ENCODE assay signal across 9 cellular contexts in genomic region chr18:12639990-12640880, GRCh38. TPM values are rescaled to one million over a fixed set of nuclear protein-coding genes. Genes with fewer than 3 reads are reported as not detected.
DNase-seq lines count a peak whose midpoint lies in the region; ATAC-seq, FAIRE-seq and TF ChIP-seq lines count a peak whose summit lies in the region.
"Had no signal": no experiment of that assay in that cellular context is flagged by ENCODE, and none has a peak within 500 bp of the region (broad histone marks: within the 10 kb centered on the region; RNA-seq: fewer than 3 reads in every experiment).

No MANE protein-coding gene starts in this region.

- peak overlapping the region; percentile 73; the same call in 1 of the 2 replicates for H3K4ac ChIP-seq in IMR-90 (ENCODE audit: low read depth, low read length)

- POLR2A ChIA-PET in IMR-90 (lab: Charles Lee; ENCODE audit: unreplicated experiment), result interaction anchor here (0.5 kb wide), 1 partner anchor 338 kb away, joined by 3 read pairs; no protein-coding TSS in a partner anchor

- TF ChIP-seq RAD21 in IMR-90 (IDR thresholded peaks at IDR 0.05; ENCODE audit: low read length), result 0 out of 2 replicates have a peak, but pooled peaks have one; percentile 10

- dilution Hi-C loops in IMR-90 (cut with HindIII; ENCODE audit: low sequenced_read_pairs, unreplicated experiment), result no loop called here
- dilution Hi-C loops in mammary epithelial cell (cut with HindIII; ENCODE audit: low sequenced_read_pairs), result no loop called here

- CTCF ChIA-PET in IMR-90 (lab: Yijun Ruan, JAX) (interaction anchor here (1.0 kb wide), 2 partner anchors 100 to 249 kb away, joined by 3 to 4 read pairs; no protein-coding TSS in a partner anchor), mammary epithelial cell (lab: Charles Lee; ENCODE audit: low non-redundant PET) (no interaction called here)

- H3K4me1 ChIP-seq in IMR-90 (ENCODE audit: control insufficient read depth, insufficient read depth, low read length) (peaks cover 10% of the 10 kb centered on the region), mammary epithelial cell (ENCODE audit: insufficient read depth, low read length) (peaks cover 38% of the 10 kb centered on the region), left ventricle myocardium inferior (peaks cover 42% of the 10 kb centered on the region)

- H4K5ac ChIP-seq in IMR-90 (ENCODE audit: low read depth, low read length), result no peak overlapping the region

- peak overlapping the region; percentile 7 for H2AFZ ChIP-seq in IMR-90 (replicated peaks; ENCODE audit: low read length, poor library complexity)
- peak overlapping the region; percentile 56 for H2AFZ ChIP-seq in mammary epithelial cell (ENCODE audit: low read depth, low read length)

- H3K4me2 ChIP-seq in IMR-90 (ENCODE audit: low read depth, low read length) (peak overlapping the region; percentile 91), mammary epithelial cell (ENCODE audit: insufficient read depth, low read depth, low read length) (peak overlapping the region; percentile 66)

- H3K27ac ChIP-seq in IMR-90 (ENCODE audit: insufficient read depth, low read length) (no peak overlapping the region), mammary epithelial cell (ENCODE audit: insufficient read depth, low read depth, low read length) (peak overlapping the region; percentile 74), left ventricle myocardium inferior (replicated peaks) (peak overlapping the region; percentile 76)

- H2AK5ac ChIP-seq in IMR-90 (ENCODE audit: low read depth, low read length), result peak overlapping the region; percentile 97

- H3K27me3 ChIP-seq in IMR-90 (ENCODE audit: control insufficient read depth, insufficient read depth, low read length) (no peaks in the 10 kb centered on the region), mammary epithelial cell (ENCODE audit: insufficient read depth, low read length) (no peaks in the 10 kb centered on the region), left ventricle myocardium inferior (ENCODE audit: low read depth) (no peaks in the 10 kb centered on the region)

- peaks cover 72% of the 10 kb centered on the region for H3K79me2 ChIP-seq in mammary epithelial cell (ENCODE audit: insufficient read depth, low read length)

- 0% methylated on average over 3 of the region's 5 CpGs; no CpG with 5 or more reads in 1 of the 2 experiments for WGBS in IMR-90 (ENCODE audit: extremely low coverage in 2 of 2, insufficient read length in 1 of 2), 2 experiments
- 15% methylated on average over 5 of the region's 5 CpGs for WGBS in mammary epithelial cell (ENCODE audit: low coverage, missing lambda C conversion rate)

- TF ChIP-seq CTCF in IMR-90 (conservative IDR thresholded peaks at IDR 0.05; ENCODE audit: low read depth, low read length) (0 out of 2 replicates have a peak, but pooled peaks have one; percentile 16), mammary epithelial cell (conservative IDR thresholded peaks at IDR 0.05 in 1 of 2, IDR thresholded peaks at IDR 0.05 in 1 of 2; ENCODE audit: extremely low read depth in 1 of 2, insufficient read depth in 1 of 2, low read depth in 1 of 2, low read length in 2 of 2) (peak in 1 of 2 donors; percentile 17), left ventricle myocardium inferior (IDR thresholded peaks at IDR 0.05; ENCODE audit: borderline replicate concordance) (peak; percentile 33)

- peaks cover 20% of the 10 kb centered on the region; the same call in 1 of the 2 replicates for H4K20me1 ChIP-seq in IMR-90 (ENCODE audit: insufficient read depth, low read length)
- no peaks in the 10 kb centered on the region for H4K20me1 ChIP-seq in mammary epithelial cell (ENCODE audit: insufficient read depth, low read length)

- intact Hi-C loops in IMR-90 (cut with micrococcal nuclease), result no loop called here
- intact Hi-C loops in mammary epithelial cell (cut with micrococcal nuclease), result loop anchor here (2.0 to 5.0 kb wide), 3 partner anchors 31 to 98 kb away; no protein-coding TSS in a partner anchor
- intact Hi-C loops in left ventricle myocardium inferior (cut with micrococcal nuclease), result loop anchor here (10.0 kb wide), 1 partner anchor 165 kb away; no protein-coding TSS in a partner anchor

- no peak overlapping the region; a peak in 1 of 4 replicates for H4K8ac ChIP-seq in IMR-90 (ENCODE audit: low read depth in 2 of 2, low read length in 2 of 2)

- H2BK5ac ChIP-seq in IMR-90 (ENCODE audit: low read depth, low read length, poor library complexity, severe bottlenecking), result peak overlapping the region; percentile 51

- peak overlapping the region; percentile 78; the same call in 1 of the 2 replicates for H2BK20ac ChIP-seq in IMR-90 (ENCODE audit: low read depth, low read length)

- no peak overlapping the region for H3K9ac ChIP-seq in IMR-90 (ENCODE audit: low read depth, low read length)
- no peak overlapping the region for H3K9ac ChIP-seq in mammary epithelial cell (ENCODE audit: insufficient read depth, low read length)

- TF ChIP-seq POLR2A in IMR-90 (IDR thresholded peaks at IDR 0.05; ENCODE audit: low read depth, low read length), result no peak

- H2AK9ac ChIP-seq in IMR-90 (replicated peaks; ENCODE audit: low read depth, low read length, poor library complexity), result peak overlapping the region; percentile 83

- BruUV-seq in IMR-90 (replicated peaks; lab: Mats Ljungman, UMichigan) (no TSS peak), mammary epithelial cell (replicated peaks; lab: Mats Ljungman, UMichigan) (TSS peak; percentile 44)

- no peak overlapping the region for H3K4me3 ChIP-seq in IMR-90 (ENCODE audit: insufficient read depth, low read depth, low read length)
- no peak overlapping the region for H3K4me3 ChIP-seq in mammary epithelial cell (replicated peaks in 1 of 3; ENCODE audit: insufficient read depth in 1 of 3, low read depth in 2 of 3, low read length in 3 of 3)
- H3K4me3 ChIP-seq in left ventricle myocardium inferior, result no peak overlapping the region

- no peaks in the 10 kb centered on the region for H3K9me3 ChIP-seq in IMR-90 (ENCODE audit: control insufficient read depth, insufficient read depth, low read length)
- H3K9me3 ChIP-seq in mammary epithelial cell (replicated peaks; ENCODE audit: insufficient read depth, low read length), result no peaks in the 10 kb centered on the region
- H3K9me3 ChIP-seq in left ventricle myocardium inferior (replicated peaks), result no peaks in the 10 kb centered on the region

- H2BK120ac ChIP-seq in IMR-90 (ENCODE audit: low read depth, low read length), result peak overlapping the region; percentile 82; the same call in 1 of the 2 replicates

- H2BK15ac ChIP-seq in IMR-90 (ENCODE audit: low read depth, low read length), result peak overlapping the region; percentile 87; the same call in 1 of the 3 replicates

- no peak overlapping the region; the same call in 1 of the 2 replicates for H3K18ac ChIP-seq in IMR-90 (ENCODE audit: low read depth, low read length)

- H3K56ac ChIP-seq in IMR-90 (ENCODE audit: extremely low read depth, insufficient read depth, low read length), result no peak overlapping the region

- peaks cover 21 to 69% of the 10 kb centered on the region in 2 experiments for H3K79me1 ChIP-seq in IMR-90 (ENCODE audit: low read depth in 1 of 2, low read length in 2 of 2)

- H3K23ac ChIP-seq in IMR-90 (ENCODE audit: low read depth, low read length), result no peak overlapping the region

- in situ Hi-C loops in IMR-90 (cut with MboI; ENCODE audit: low sequenced_read_pairs) (no loop called here), mammary epithelial cell (cut with MboI; ENCODE audit: low sequenced_read_pairs in 2 of 2) (loop anchor here in 1 of 2 donors (5.0 kb wide), 1 partner anchor 33 kb away; no protein-coding TSS in a partner anchor)

- peak; percentile 98 for FAIRE-seq in urothelium cell line (lab: Jason Lieb, UNC)

- H3K36me3 ChIP-seq in IMR-90 (ENCODE audit: control insufficient read depth, insufficient read depth, low read length), result no peaks in the 10 kb centered on the region
- no peaks in the 10 kb centered on the region for H3K36me3 ChIP-seq in mammary epithelial cell (ENCODE audit: insufficient read depth, low read length)
- no peaks in the 10 kb centered on the region for H3K36me3 ChIP-seq in left ventricle myocardium inferior

- no peak overlapping the region for H3K14ac ChIP-seq in IMR-90 (replicated peaks; ENCODE audit: low read depth, low read length)

- H4K91ac ChIP-seq in IMR-90 (ENCODE audit: insufficient read depth, low read depth, low read length), result no peak overlapping the region

- DNase-seq in IMR-90 (peak; percentile 87), mammary epithelial cell (peak; percentile 79), left ventricle myocardium inferior (no peak), urothelium cell line (ENCODE audit: low spot score) (peak; percentile 72), NCI-H510A (lab: John Stamatoyannopoulos, UW) (no peak), D341Med (ENCODE audit: low spot score) (no peak)
- DNase-seq: cortex of kidney, NCI-H187 treated with DMSO at 0.1 percent for 48 hours had no signal

- H3K9me1 ChIP-seq in IMR-90 (ENCODE audit: insufficient read depth, low read length), result peaks cover 14% of the 10 kb centered on the region

- ATAC-seq in IMR-90 (ENCODE audit: low read depth) (peak; percentile 82), GM19467 (IDR thresholded peaks at IDR 0.05; ENCODE audit: unreplicated experiment) (no peak)

TF ChIP-seq in IMR-90, 13 proteins besides CTCF, POLR2A, EP300 and RAD21:
- TF ChIP-seq SMC3 (IDR thresholded peaks at IDR 0.05; ENCODE audit: low read depth, low read length) (no peak), CEBPB (IDR thresholded peaks at IDR 0.05; ENCODE audit: low read depth, low read length) (peak; percentile 67), MAFK (IDR thresholded peaks at IDR 0.05; ENCODE audit: low read depth, low read length) (peak; percentile 67)

RNA-seq across cellular contexts. Expression of gene SPIRE1, which starts 17.7 kb away (rescaled TPM):
- total RNA-seq in IMR-90 (2012; rRNA removed) (28.3 and 31.4 TPM in 2 replicates), mammary epithelial cell (10 to 100 TPM; 49.3 to 63.8 TPM), left ventricle myocardium inferior (42.4 TPM)
- polyA plus RNA-seq in IMR-90 (2012; rRNA removed) (10.9 and 11.6 TPM in 2 replicates), mammary epithelial cell (14.3 TPM)
- polyA plus RNA-seq in IMR-90 (2012; cell fraction: cytosol; rRNA removed), result 3.9 and 8.2 TPM in 2 replicates
- 6.4 and 38.7 TPM in 2 replicates for polyA plus RNA-seq in IMR-90 (2012; cell fraction: nucleus; rRNA removed; ENCODE audit: low replicate concordance)
- polyA minus RNA-seq in mammary epithelial cell, result 32.5 TPM

Comparison
In these comparisons a context has a peak if more than half of its experiments do, and no peak if none do; other contexts are left out.
1. DNase-seq: peak in IMR-90 (single experiment), mammary epithelial cell (single experiment) and urothelium cell line (single experiment); none in left ventricle myocardium inferior (single experiment), NCI-H510A (single experiment) and D341Med (single experiment).